1 cellular context compared by ENCODE assay signal in the genomic region with DNA sequence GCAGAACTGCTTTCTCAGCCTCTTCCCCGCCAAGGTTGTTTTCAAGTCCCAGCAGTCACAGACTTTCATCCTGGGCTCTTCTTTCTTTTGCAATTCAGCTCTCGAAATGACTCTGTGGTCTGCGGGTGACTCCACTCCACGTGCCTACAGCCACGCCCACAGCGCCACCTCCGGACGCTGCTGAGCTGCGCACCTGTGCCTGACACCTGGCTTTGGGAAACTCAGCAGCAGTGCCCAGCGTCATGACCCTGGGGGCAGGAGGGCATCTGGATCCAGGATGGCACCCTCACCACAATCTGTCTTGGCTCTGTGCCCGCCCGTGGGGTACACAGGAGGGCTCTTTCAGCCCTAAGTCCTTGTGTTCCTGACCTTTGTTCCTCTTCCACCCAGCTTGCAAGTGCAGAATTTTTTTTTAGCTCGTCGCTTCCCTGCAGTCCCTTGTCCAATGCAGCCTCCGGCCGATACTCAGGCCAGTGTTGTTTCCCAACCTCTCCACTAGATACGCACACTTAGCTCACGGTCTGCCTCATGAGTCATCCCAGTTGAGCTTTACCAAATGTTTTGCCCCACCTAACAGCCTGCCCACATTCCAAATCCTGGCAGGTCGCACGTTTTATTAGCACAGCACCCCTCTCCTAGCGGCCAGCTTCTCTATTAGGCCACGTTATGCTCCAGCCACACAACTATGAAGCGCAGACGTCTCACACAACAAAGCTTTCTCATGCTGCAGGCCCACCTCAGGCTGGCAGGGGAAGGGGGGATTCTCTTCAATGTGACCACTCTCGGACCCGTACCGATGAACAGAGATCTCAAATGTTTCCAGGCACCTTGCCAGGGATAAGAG.
TF ChIP-seq lines count a peak whose summit lies in the region.

No MANE protein-coding gene starts in this region.

TF ChIP-seq in HepG2, 621 proteins besides CTCF, POLR2A, EP300 and RAD21 (continued from another document and continues in another):
- TF ChIP-seq, protein P1, sequence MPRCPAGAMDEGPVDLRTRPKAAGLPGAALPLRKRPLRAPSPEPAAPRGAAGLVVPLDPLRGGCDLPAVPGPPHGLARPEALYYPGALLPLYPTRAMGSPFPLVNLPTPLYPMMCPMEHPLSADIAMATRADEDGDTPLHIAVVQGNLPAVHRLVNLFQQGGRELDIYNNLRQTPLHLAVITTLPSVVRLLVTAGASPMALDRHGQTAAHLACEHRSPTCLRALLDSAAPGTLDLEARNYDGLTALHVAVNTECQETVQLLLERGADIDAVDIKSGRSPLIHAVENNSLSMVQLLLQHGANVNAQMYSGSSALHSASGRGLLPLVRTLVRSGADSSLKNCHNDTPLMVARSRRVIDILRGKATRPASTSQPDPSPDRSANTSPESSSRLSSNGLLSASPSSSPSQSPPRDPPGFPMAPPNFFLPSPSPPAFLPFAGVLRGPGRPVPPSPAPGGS (CRISPR knock-in tag; IDR thresholded peaks at IDR 0.05) = 0 out of 2 replicates have a peak, but pooled peaks have one; percentile 24
- TF ChIP-seq KMT2A (CRISPR knock-in tag; IDR thresholded peaks at IDR 0.05) (peak; percentile 51; the same call in 1 of the 2 replicates), MTF1 (CRISPR knock-in tag; IDR thresholded peaks at IDR 0.05) (no peak), MLLT10 (CRISPR knock-in tag; IDR thresholded peaks at IDR 0.05) (no peak), CBX1 (IDR thresholded peaks at IDR 0.05; ENCODE audit: low read depth) (no peak), ZNF557 (CRISPR knock-in tag; IDR thresholded peaks at IDR 0.05) (0 out of 2 replicates have a peak, but pooled peaks have one; percentile 32), ZEB1 (IDR thresholded peaks at IDR 0.05; ENCODE audit: insufficient replicate concordance, low read depth) (peak; percentile 96), TARDBP (CRISPR knock-in tag; IDR thresholded peaks at IDR 0.05) (no peak), U2AF2 (IDR thresholded peaks at IDR 0.05; ENCODE audit: low read depth, low read length) (no peak), NR2F6 (IDR thresholded peaks at IDR 0.05) (peak; percentile 72; the same call in 1 of the 2 replicates), NR2F6 (CRISPR knock-in tag; IDR thresholded peaks at IDR 0.05) (peak; percentile 83), ZNF251 (CRISPR knock-in tag; IDR thresholded peaks at IDR 0.05) (0 out of 2 replicates have a peak, but pooled peaks have one; percentile 36), ZNF430 (CRISPR knock-in tag; IDR thresholded peaks at IDR 0.05) (0 out of 2 replicates have a peak, but pooled peaks have one; percentile 35), ZSCAN22 (CRISPR knock-in tag; IDR thresholded peaks at IDR 0.05) (no peak), ZNF558 (CRISPR knock-in tag; IDR thresholded peaks at IDR 0.05; ENCODE audit: borderline replicate concordance) (peak; percentile 82; the same call in 1 of the 2 replicates)
- TF ChIP-seq, protein P2, sequence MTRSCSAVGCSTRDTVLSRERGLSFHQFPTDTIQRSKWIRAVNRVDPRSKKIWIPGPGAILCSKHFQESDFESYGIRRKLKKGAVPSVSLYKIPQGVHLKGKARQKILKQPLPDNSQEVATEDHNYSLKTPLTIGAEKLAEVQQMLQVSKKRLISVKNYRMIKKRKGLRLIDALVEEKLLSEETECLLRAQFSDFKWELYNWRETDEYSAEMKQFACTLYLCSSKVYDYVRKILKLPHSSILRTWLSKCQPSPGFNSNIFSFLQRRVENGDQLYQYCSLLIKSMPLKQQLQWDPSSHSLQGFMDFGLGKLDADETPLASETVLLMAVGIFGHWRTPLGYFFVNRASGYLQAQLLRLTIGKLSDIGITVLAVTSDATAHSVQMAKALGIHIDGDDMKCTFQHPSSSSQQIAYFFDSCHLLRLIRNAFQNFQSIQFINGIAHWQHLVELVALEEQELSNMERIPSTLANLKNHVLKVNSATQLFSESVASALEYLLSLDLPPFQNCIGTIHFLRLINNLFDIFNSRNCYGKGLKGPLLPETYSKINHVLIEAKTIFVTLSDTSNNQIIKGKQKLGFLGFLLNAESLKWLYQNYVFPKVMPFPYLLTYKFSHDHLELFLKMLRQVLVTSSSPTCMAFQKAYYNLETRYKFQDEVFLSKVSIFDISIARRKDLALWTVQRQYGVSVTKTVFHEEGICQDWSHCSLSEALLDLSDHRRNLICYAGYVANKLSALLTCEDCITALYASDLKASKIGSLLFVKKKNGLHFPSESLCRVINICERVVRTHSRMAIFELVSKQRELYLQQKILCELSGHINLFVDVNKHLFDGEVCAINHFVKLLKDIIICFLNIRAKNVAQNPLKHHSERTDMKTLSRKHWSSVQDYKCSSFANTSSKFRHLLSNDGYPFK (CRISPR knock-in tag; IDR thresholded peaks at IDR 0.05; ENCODE audit: borderline replicate concordance) = peak; percentile 55
- TF ChIP-seq, protein P3, sequence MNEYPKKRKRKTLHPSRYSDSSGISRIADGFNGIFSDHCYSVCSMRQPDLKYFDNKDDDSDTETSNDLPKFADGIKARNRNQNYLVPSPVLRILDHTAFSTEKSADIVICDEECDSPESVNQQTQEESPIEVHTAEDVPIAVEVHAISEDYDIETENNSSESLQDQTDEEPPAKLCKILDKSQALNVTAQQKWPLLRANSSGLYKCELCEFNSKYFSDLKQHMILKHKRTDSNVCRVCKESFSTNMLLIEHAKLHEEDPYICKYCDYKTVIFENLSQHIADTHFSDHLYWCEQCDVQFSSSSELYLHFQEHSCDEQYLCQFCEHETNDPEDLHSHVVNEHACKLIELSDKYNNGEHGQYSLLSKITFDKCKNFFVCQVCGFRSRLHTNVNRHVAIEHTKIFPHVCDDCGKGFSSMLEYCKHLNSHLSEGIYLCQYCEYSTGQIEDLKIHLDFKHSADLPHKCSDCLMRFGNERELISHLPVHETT (CRISPR knock-in tag; conservative IDR thresholded peaks at IDR 0.05) = no peak; the same call in 1 of the 2 replicates
- TF ChIP-seq, protein P4, sequence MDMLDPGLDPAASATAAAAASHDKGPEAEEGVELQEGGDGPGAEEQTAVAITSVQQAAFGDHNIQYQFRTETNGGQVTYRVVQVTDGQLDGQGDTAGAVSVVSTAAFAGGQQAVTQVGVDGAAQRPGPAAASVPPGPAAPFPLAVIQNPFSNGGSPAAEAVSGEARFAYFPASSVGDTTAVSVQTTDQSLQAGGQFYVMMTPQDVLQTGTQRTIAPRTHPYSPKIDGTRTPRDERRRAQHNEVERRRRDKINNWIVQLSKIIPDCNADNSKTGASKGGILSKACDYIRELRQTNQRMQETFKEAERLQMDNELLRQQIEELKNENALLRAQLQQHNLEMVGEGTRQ (IDR thresholded peaks at IDR 0.05; ENCODE audit: low read depth, low read length) = peak; percentile 40; the same call in 1 of the 2 replicates
- TF ChIP-seq, protein P4 (CRISPR knock-in tag; IDR thresholded peaks at IDR 0.05; ENCODE audit: borderline replicate concordance) = 0 out of 2 replicates have a peak, but pooled peaks have one; percentile 35
- TF ChIP-seq, protein P5, sequence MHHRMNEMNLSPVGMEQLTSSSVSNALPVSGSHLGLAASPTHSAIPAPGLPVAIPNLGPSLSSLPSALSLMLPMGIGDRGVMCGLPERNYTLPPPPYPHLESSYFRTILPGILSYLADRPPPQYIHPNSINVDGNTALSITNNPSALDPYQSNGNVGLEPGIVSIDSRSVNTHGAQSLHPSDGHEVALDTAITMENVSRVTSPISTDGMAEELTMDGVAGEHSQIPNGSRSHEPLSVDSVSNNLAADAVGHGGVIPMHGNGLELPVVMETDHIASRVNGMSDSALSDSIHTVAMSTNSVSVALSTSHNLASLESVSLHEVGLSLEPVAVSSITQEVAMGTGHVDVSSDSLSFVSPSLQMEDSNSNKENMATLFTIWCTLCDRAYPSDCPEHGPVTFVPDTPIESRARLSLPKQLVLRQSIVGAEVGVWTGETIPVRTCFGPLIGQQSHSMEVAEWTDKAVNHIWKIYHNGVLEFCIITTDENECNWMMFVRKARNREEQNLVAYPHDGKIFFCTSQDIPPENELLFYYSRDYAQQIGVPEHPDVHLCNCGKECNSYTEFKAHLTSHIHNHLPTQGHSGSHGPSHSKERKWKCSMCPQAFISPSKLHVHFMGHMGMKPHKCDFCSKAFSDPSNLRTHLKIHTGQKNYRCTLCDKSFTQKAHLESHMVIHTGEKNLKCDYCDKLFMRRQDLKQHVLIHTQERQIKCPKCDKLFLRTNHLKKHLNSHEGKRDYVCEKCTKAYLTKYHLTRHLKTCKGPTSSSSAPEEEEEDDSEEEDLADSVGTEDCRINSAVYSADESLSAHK (CRISPR knock-in tag; IDR thresholded peaks at IDR 0.05; ENCODE audit: borderline replicate concordance) = no peak
- TF ChIP-seq, protein P6, sequence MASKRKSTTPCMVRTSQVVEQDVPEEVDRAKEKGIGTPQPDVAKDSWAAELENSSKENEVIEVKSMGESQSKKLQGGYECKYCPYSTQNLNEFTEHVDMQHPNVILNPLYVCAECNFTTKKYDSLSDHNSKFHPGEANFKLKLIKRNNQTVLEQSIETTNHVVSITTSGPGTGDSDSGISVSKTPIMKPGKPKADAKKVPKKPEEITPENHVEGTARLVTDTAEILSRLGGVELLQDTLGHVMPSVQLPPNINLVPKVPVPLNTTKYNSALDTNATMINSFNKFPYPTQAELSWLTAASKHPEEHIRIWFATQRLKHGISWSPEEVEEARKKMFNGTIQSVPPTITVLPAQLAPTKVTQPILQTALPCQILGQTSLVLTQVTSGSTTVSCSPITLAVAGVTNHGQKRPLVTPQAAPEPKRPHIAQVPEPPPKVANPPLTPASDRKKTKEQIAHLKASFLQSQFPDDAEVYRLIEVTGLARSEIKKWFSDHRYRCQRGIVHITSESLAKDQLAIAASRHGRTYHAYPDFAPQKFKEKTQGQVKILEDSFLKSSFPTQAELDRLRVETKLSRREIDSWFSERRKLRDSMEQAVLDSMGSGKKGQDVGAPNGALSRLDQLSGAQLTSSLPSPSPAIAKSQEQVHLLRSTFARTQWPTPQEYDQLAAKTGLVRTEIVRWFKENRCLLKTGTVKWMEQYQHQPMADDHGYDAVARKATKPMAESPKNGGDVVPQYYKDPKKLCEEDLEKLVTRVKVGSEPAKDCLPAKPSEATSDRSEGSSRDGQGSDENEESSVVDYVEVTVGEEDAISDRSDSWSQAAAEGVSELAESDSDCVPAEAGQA (IDR thresholded peaks at IDR 0.05; ENCODE audit: low read depth) = 0 out of 2 replicates have a peak, but pooled peaks have one; percentile 3
- TF ChIP-seq, protein P6 (CRISPR knock-in tag; IDR thresholded peaks at IDR 0.05; ENCODE audit: borderline replicate concordance) = no peak
- TF ChIP-seq, protein P7, sequence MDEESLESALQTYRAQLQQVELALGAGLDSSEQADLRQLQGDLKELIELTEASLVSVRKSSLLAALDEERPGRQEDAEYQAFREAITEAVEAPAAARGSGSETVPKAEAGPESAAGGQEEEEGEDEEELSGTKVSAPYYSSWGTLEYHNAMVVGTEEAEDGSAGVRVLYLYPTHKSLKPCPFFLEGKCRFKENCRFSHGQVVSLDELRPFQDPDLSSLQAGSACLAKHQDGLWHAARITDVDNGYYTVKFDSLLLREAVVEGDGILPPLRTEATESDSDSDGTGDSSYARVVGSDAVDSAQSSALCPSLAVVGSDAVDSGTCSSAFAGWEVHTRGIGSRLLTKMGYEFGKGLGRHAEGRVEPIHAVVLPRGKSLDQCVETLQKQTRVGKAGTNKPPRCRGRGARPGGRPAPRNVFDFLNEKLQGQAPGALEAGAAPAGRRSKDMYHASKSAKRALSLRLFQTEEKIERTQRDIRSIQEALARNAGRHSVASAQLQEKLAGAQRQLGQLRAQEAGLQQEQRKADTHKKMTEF (CRISPR knock-in tag; IDR thresholded peaks at IDR 0.05) = peak; percentile 86
- TF ChIP-seq, protein P8, sequence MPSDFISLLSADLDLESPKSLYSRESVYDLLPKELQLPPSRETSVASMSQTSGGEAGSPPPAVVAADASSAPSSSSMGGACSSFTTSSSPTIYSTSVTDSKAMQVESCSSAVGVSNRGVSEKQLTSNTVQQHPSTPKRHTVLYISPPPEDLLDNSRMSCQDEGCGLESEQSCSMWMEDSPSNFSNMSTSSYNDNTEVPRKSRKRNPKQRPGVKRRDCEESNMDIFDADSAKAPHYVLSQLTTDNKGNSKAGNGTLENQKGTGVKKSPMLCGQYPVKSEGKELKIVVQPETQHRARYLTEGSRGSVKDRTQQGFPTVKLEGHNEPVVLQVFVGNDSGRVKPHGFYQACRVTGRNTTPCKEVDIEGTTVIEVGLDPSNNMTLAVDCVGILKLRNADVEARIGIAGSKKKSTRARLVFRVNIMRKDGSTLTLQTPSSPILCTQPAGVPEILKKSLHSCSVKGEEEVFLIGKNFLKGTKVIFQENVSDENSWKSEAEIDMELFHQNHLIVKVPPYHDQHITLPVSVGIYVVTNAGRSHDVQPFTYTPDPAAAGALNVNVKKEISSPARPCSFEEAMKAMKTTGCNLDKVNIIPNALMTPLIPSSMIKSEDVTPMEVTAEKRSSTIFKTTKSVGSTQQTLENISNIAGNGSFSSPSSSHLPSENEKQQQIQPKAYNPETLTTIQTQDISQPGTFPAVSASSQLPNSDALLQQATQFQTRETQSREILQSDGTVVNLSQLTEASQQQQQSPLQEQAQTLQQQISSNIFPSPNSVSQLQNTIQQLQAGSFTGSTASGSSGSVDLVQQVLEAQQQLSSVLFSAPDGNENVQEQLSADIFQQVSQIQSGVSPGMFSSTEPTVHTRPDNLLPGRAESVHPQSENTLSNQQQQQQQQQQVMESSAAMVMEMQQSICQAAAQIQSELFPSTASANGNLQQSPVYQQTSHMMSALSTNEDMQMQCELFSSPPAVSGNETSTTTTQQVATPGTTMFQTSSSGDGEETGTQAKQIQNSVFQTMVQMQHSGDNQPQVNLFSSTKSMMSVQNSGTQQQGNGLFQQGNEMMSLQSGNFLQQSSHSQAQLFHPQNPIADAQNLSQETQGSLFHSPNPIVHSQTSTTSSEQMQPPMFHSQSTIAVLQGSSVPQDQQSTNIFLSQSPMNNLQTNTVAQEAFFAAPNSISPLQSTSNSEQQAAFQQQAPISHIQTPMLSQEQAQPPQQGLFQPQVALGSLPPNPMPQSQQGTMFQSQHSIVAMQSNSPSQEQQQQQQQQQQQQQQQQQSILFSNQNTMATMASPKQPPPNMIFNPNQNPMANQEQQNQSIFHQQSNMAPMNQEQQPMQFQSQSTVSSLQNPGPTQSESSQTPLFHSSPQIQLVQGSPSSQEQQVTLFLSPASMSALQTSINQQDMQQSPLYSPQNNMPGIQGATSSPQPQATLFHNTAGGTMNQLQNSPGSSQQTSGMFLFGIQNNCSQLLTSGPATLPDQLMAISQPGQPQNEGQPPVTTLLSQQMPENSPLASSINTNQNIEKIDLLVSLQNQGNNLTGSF (CRISPR knock-in tag; IDR thresholded peaks at IDR 0.05) = no peak
